Comparison of ENCODE assay signal across 25 cellular contexts in the genomic region with DNA sequence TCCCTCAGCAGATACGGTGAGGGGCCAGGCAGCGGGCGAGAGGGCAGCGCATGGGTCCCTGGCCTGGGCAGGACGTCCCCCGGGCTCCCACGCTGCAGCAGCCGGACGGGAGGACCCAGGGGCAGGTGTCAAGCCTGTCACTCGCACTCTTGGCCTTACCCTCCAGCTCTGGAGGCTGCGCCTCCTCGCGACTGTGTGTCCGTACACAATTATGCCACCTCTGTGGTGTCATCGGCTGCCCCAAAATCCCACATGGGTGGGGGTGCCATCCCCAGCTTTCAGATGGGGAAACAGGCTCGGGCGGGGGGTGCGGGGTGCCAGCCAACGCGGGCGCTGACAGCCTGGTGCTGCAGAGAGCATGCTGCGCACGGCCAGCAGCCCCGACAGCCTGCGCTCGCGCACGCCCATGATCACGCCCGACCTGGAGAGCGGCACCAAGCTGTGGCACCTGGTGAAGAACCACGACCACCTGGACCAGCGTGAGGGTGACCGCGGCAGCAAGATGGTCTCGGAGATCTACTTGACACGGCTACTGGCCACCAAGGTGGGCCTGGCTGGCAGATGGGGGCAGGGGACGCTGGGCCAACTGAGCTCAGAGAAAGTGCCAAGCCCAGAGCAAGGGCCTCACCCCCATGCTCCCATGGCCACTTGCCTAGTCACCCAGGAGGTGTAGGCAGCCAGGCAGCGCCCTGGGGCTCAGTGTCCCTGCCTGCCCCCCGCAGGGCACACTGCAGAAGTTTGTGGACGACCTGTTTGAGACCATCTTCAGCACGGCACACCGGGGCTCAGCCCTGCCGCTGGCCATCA. TPM values are rescaled to one million over a fixed set of nuclear protein-coding genes. Genes with fewer than 3 reads are reported as not detected.
DNase-seq lines count a peak whose midpoint lies in the region; ATAC-seq, FAIRE-seq and TF ChIP-seq lines count a peak whose summit lies in the region.
"Had no signal": no experiment of that assay in that cellular context is flagged by ENCODE, and none has a peak within 500 bp of the region (broad histone marks: within the 10 kb centered on the region; RNA-seq: fewer than 3 reads in every experiment).

No MANE protein-coding gene starts in this region.

- TF ChIP-seq CTCF in heart left ventricle (IDR thresholded peaks at IDR 0.05) = no peak
- no peak for TF ChIP-seq CTCF in RWPE1 (conservative IDR thresholded peaks at IDR 0.05; ENCODE audit: low read depth)
- no peak for TF ChIP-seq CTCF in kidney (IDR thresholded peaks at IDR 0.05; ENCODE audit: borderline replicate concordance, extremely low read depth, insufficient read depth)
- TF ChIP-seq CTCF in mesothelial cell of epicardium (IDR thresholded peaks at IDR 0.05; ENCODE audit: unreplicated experiment) = no peak

- no peak overlapping the region for H3K27ac Mint-ChIP-seq in mesothelial cell of epicardium
- H3K27ac Mint-ChIP-seq: CD14-positive monocyte; CD4-positive, alpha-beta T cell; CD8-positive, alpha-beta memory T cell; GM23338; H9 had no signal

- H3K9me3 ChIP-seq in heart left ventricle (no peaks in the 10 kb centered on the region), kidney (ENCODE audit: control insufficient read depth in 1 of 2, low read length in 2 of 2) (no peaks in the 10 kb centered on the region)
- H3K9me3 ChIP-seq: A549; BE2C; BLaER1 treated with 17β-estradiol and CSF1 and Interleukin-3, amounts not matched to agents 10 nM and 100 nM had no signal

- H3K9me3 Mint-ChIP-seq in mesothelial cell of epicardium = no peaks in the 10 kb centered on the region
- H3K9me3 Mint-ChIP-seq: CD4-positive, alpha-beta T cell; CD8-positive, alpha-beta memory T cell; GM23338; H9 had no signal

- POLR2A ChIA-PET in RWPE1 (lab: Yijun Ruan, JAX; ENCODE audit: low non-redundant PET) = no interaction called here

- CTCF ChIA-PET in RWPE1 (lab: Yijun Ruan, JAX) = no interaction called here

- no peak for TF ChIP-seq POLR2A in heart left ventricle (IDR thresholded peaks at IDR 0.05)

- H3K36me3 ChIP-seq in heart left ventricle (peaks cover 0 to 77% (median 47%) of the 10 kb centered on the region in 9 donors), kidney (ENCODE audit: control insufficient read depth in 1 of 2, insufficient read depth in 2 of 2, low read length in 2 of 2) (no peaks in the 10 kb centered on the region)

- FAIRE-seq in kidney (lab: Jason Lieb, UNC) = no peak
- FAIRE-seq: A549, D721Med, GM12891, GM18507 had no signal

- H3K4me3 ChIP-seq in heart left ventricle = no peak overlapping the region
- no peak overlapping the region for H3K4me3 ChIP-seq in kidney (ENCODE audit: low read length in 2 of 2)
- H3K4me3 ChIP-seq: A549; BLaER1 treated with 17β-estradiol and CSF1 and Interleukin-3, amounts not matched to agents 10 nM and 100 nM; GM23338 had no signal

- no peaks in the 10 kb centered on the region for H3K27me3 Mint-ChIP-seq in mesothelial cell of epicardium (ENCODE audit: low read depth)
- H3K27me3 Mint-ChIP-seq: CD4-positive, alpha-beta T cell; CD8-positive, alpha-beta memory T cell had no signal

- peaks cover 6% of the 10 kb centered on the region for H3K36me3 Mint-ChIP-seq in mesothelial cell of epicardium
- H3K36me3 Mint-ChIP-seq: CD14-positive monocyte had no signal

- peaks cover 0 to 3% (median 0%) of the 10 kb centered on the region in 12 donors for H3K4me1 ChIP-seq in heart left ventricle
- H3K4me1 ChIP-seq in kidney (ENCODE audit: control insufficient read depth in 1 of 2, insufficient read depth in 1 of 2, low read depth in 1 of 2, low read length in 2 of 2) = no peaks in the 10 kb centered on the region
- H3K4me1 ChIP-seq: A549, BE2C had no signal

- H3K4me1 Mint-ChIP-seq in mesothelial cell of epicardium = no peaks in the 10 kb centered on the region
- H3K4me1 Mint-ChIP-seq: CD8-positive, alpha-beta memory T cell; GM23338; H9 had no signal

- intact Hi-C loops in Right ventricle myocardium inferior (cut with DNase I) = no loop called here
- intact Hi-C loops in heart left ventricle (cut with DNase I) = no loop called here
- intact Hi-C loops in kidney (cut with DNase I) = no loop called here

- no peak overlapping the region for H3K4me3 Mint-ChIP-seq in mesothelial cell of epicardium
- H3K4me3 Mint-ChIP-seq: CD14-positive monocyte; CD4-positive, alpha-beta T cell; CD8-positive, alpha-beta memory T cell; GM23338; H9 had no signal

- no peaks in the 10 kb centered on the region for H3K27me3 ChIP-seq in heart left ventricle
- H3K27me3 ChIP-seq: BE2C; BLaER1 treated with 17β-estradiol and CSF1 and Interleukin-3, amounts not matched to agents 10 nM and 100 nM had no signal

- no peak overlapping the region for H3K27ac ChIP-seq in heart left ventricle
- peak overlapping the region; percentile 84 for H3K27ac ChIP-seq in RWPE1
- no peak overlapping the region for H3K27ac ChIP-seq in kidney (ENCODE audit: low read depth in 2 of 2, low read length in 2 of 2)
- H3K27ac ChIP-seq: A549; BLaER1 treated with 17β-estradiol and CSF1 and Interleukin-3, amounts not matched to agents 10 nM and 100 nM had no signal

- H3K9ac ChIP-seq in kidney (ENCODE audit: low read length in 2 of 2) = no peak overlapping the region
- H3K9ac ChIP-seq: BLaER1 treated with 17β-estradiol and CSF1 and Interleukin-3, amounts not matched to agents 10 nM and 100 nM had no signal

- DNase-seq in Right ventricle myocardium inferior (ENCODE audit: missing footprints) (peak; percentile 60), heart left ventricle (no peak), RWPE1 (ENCODE audit: low spot score) (no peak), kidney (peak; percentile 73), mesothelial cell of epicardium (ENCODE audit: low spot score in 2 of 2, unreplicated experiment in 2 of 2) (no peak), DMS153 (lab: John Stamatoyannopoulos, UW) (no peak)
- DNase-seq: 8988T; ACHN; AML-193; BE2C; CD4-positive, alpha-beta T cell; CD8-positive, alpha-beta memory T cell; DMS 273 treated with DMSO at 0.1 percent for 48 hours; DMS53; DMS79 treated with DMSO at 0.1 percent for 48 hours; GF-D8; H9 had no signal

- ATAC-seq in Right ventricle myocardium inferior (no peak), heart left ventricle (no peak)
- ATAC-seq: A549, GM23338, HCT116 had no signal

- 95 to 96% (median 95%) methylated on average over 21 to 44 of the region's 44 CpGs for WGBS in heart left ventricle, 4 donors

RNA-seq across cellular contexts. Expression of gene PLXNA1, which starts 46.8 kb away (rescaled TPM):
- 29.6 TPM for total RNA-seq in Right ventricle myocardium inferior
- 10 to 100 TPM; 19.5 to 38.8 (median 29.6) TPM for total RNA-seq in heart left ventricle
- polyA plus RNA-seq in heart left ventricle = 10 to 100 TPM; 14.6 to 30.4 TPM
- 29.0 TPM for total RNA-seq in kidney
- 5.3 TPM for polyA plus RNA-seq in kidney (ENCODE audit: insufficient read depth, low read depth, low replicate concordance)
- total RNA-seq in mesothelial cell of epicardium = 50.1 to 55.2 TPM (median 54.2 TPM) in 3 replicates
- polyA plus RNA-seq: CD14-positive monocyte had no signal

Comparison
In these comparisons a context has a peak if more than half of its experiments do, and no peak if none do; other contexts are left out.
1. DNase-seq: peak in Right ventricle myocardium inferior (single experiment) and kidney (single experiment); none in heart left ventricle (0 of 5), RWPE1 (single experiment), mesothelial cell of epicardium (0 of 2) and DMS153 (single experiment).